Comparison of ENCODE assay signal across 8 cellular contexts in genomic region chr14:44961151-44961729, GRCh38. TPM values are rescaled to one million over a fixed set of nuclear protein-coding genes. Genes with fewer than 3 reads are reported as not detected.
DNase-seq lines count a peak whose midpoint lies in the region; ATAC-seq and TF ChIP-seq lines count a peak whose summit lies in the region.

No MANE protein-coding gene starts in this region.

- POLR2A ChIA-PET in BJ (lab: Charles Lee) = interaction anchor here (0.6 kb wide), 1 partner anchor 172 kb away, joined by 3 read pairs; no protein-coding TSS in a partner anchor

- H3K27ac Mint-ChIP-seq in stimulated activated naive B cell treated with anti-CD40 and anti-IgM and Interleukin-4, amounts not matched to agents 10 μg/mL and 1 μg/mL and 100 μg/mL, for 72 hours = no peak overlapping the region

- H3K9me3 Mint-ChIP-seq in stimulated activated naive B cell treated with anti-CD40 and anti-IgM and Interleukin-4, amounts not matched to agents 10 μg/mL and 1 μg/mL and 100 μg/mL, for 72 hours = no peaks in the 10 kb centered on the region

- H3K4me1 ChIP-seq in esophagus (ENCODE audit: control insufficient read depth in 2 of 2, insufficient read depth in 2 of 2, low read length in 1 of 2) (no peaks in the 10 kb centered on the region), muscle layer of duodenum (ENCODE audit: control insufficient read depth in 1 of 2, insufficient read depth in 2 of 2, low read length in 2 of 2) (peaks cover 4 to 46% of the 10 kb centered on the region in 2 donors)

- H3K27ac ChIP-seq in esophagus (ENCODE audit: low read depth in 2 of 2, low read length in 1 of 2) = peak overlapping the region; percentile 97 to 100
- peak overlapping the region; percentile 96 for H3K27ac ChIP-seq in muscle layer of duodenum (ENCODE audit: low read length)

- H3K27me3 ChIP-seq in BJ (ENCODE audit: control insufficient read depth, insufficient read depth, low read length) = no peaks in the 10 kb centered on the region
- no peaks in the 10 kb centered on the region for H3K27me3 ChIP-seq in esophagus (ENCODE audit: control insufficient read depth in 1 of 2, insufficient read depth in 2 of 2, low read length in 2 of 2)
- no peaks in the 10 kb centered on the region for H3K27me3 ChIP-seq in muscle layer of duodenum (ENCODE audit: low read depth, low read length)

- no peak for TF ChIP-seq CTCF in BJ (IDR thresholded peaks at IDR 0.05; ENCODE audit: insufficient read depth, low read depth, low read length)

- H3K27me3 Mint-ChIP-seq in stimulated activated naive B cell treated with anti-CD40 and anti-IgM and Interleukin-4, amounts not matched to agents 10 μg/mL and 1 μg/mL and 100 μg/mL, for 72 hours = no peaks in the 10 kb centered on the region

- no peaks in the 10 kb centered on the region for H3K36me3 ChIP-seq in BJ (ENCODE audit: control insufficient read depth, insufficient read depth, low read length)
- no peaks in the 10 kb centered on the region for H3K36me3 ChIP-seq in esophagus (ENCODE audit: control insufficient read depth in 2 of 2, insufficient read depth in 2 of 2, low read length in 1 of 2)
- peaks cover 0 to 4% of the 10 kb centered on the region in 2 donors for H3K36me3 ChIP-seq in muscle layer of duodenum (ENCODE audit: control insufficient read depth in 1 of 2, insufficient read depth in 2 of 2, low read length in 2 of 2)

- H3K9me3 ChIP-seq in esophagus (ENCODE audit: control insufficient read depth in 2 of 2, insufficient read depth in 1 of 2, low read depth in 1 of 2, low read length in 1 of 2) (no peaks in the 10 kb centered on the region), muscle layer of duodenum (ENCODE audit: control insufficient read depth in 1 of 2, low read length in 2 of 2) (no peaks in the 10 kb centered on the region)

- DNase-seq in BJ (ENCODE audit: low read depth) (no peak), NOMO-1 (lab: John Stamatoyannopoulos, UW; ENCODE audit: unreplicated experiment in 2 of 2) (peak; percentile 69 to 73), activated T-cell treated with anti-CD3 and anti-CD28 coated beads for 1 hour (ENCODE audit: low read depth) (peak; percentile 38)
- DNase-seq in stimulated activated naive B cell treated with anti-CD40 and anti-IgM and Interleukin-4, amounts not matched to agents 10 μg/mL and 1 μg/mL and 100 μg/mL, for 72 hours = peak; percentile 25

- H3K4me3 ChIP-seq in BJ (ENCODE audit: low read depth, low read length) (peak overlapping the region; percentile 71), esophagus (ENCODE audit: low read depth in 1 of 2, low read length in 2 of 2) (peak overlapping the region; percentile 95 to 96), muscle layer of duodenum (ENCODE audit: low read depth in 1 of 2, low read length in 2 of 2) (peak overlapping the region; percentile 96 to 100)

- 0% methylated on average over 21 of the region's 21 CpGs for WGBS in esophagus, 2 donors

- H3K4me3 Mint-ChIP-seq in stimulated activated naive B cell treated with anti-CD40 and anti-IgM and Interleukin-4, amounts not matched to agents 10 μg/mL and 1 μg/mL and 100 μg/mL, for 72 hours = no peak overlapping the region

- H3K36me3 Mint-ChIP-seq in stimulated activated naive B cell treated with anti-CD40 and anti-IgM and Interleukin-4, amounts not matched to agents 10 μg/mL and 1 μg/mL and 100 μg/mL, for 72 hours = peaks cover 11 to 16% of the 10 kb centered on the region in 2 donors

- H3K4me1 Mint-ChIP-seq in stimulated activated naive B cell treated with anti-CD40 and anti-IgM and Interleukin-4, amounts not matched to agents 10 μg/mL and 1 μg/mL and 100 μg/mL, for 72 hours = peaks cover 21 to 30% of the 10 kb centered on the region in 2 donors

- peak; percentile 11 for ATAC-seq in GM19025 (IDR thresholded peaks at IDR 0.05; ENCODE audit: low read depth, unreplicated experiment)
- ATAC-seq in HG03280 (IDR thresholded peaks at IDR 0.05; ENCODE audit: unreplicated experiment) = peak; percentile 27
- ATAC-seq in stimulated activated naive B cell treated with anti-CD40 and anti-IgM and Interleukin-4, amounts not matched to agents 10 μg/mL and 1 μg/mL and 100 μg/mL, for 72 hours (replicated peaks) = peak; percentile 44 to 50

- CTCF ChIA-PET in BJ (lab: Yijun Ruan, JAX) = interaction anchor here (0.6 to 4.2 kb wide), 2 partner anchors 47 to 58 kb away, joined by 3 to 28 read pairs; no protein-coding TSS in a partner anchor

RNA-seq across cellular contexts. Expression of gene KLHL28, which starts 0.5 kb away (rescaled TPM):
- polyA plus RNA-seq in BJ (2011; rRNA removed) = 3.0 and 5.7 TPM in 2 replicates
- 10.8 and 13.5 TPM in 2 replicates for polyA minus RNA-seq in BJ (2011; rRNA and poly(A)+ RNA removed)
- 1 to 10 TPM; 2.3 to 2.6 TPM for polyA plus RNA-seq in esophagus

RNA-seq across cellular contexts. Expression of gene TOGARAM1, which starts 0.8 kb away (rescaled TPM):
- 5.4 and 10.3 TPM in 2 replicates for polyA plus RNA-seq in BJ (2011; rRNA removed)
- 11.7 and 16.1 TPM in 2 replicates for polyA minus RNA-seq in BJ (2011; rRNA and poly(A)+ RNA removed)
- polyA plus RNA-seq in esophagus = 1 to 10 TPM; 3.0 to 3.1 TPM
